ENCODE assay signal across 1 cellular context in the genomic region with DNA sequence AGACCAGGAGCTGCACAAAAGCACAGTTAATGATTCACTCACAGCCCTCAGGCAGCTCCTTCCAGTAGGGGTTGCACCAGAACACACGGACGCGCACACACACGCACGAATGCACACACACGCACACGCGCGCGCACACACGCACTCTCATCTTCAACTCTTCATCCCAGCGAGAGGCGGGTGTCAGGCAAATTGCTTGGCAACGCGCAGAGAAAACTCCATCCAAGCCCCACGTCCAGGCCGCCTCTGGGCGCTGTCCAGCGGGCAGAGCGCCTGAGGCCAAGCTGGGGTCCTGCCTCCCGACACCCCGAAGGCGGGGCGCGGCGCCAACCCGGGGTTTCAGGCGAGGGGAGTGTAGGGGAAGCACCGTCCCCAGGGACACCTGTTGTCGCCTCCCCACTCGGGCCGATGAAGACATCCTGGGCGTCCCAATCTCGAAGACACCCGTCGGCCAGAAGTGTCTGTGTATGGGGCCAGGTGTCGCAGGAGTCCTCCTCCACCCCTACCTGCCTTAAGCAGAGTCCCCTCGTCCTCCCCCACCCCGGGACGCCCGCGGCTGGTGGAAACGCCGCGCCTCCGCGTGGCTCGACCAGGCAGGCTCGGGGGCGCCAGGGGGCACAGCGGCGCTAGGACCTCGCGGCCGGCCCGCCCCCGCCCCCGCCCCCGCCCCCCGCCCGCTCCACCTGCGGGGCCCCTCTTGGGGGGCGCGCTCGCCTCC.
A peak's percentile ranks its signal among the peaks of the same experiment; 100 is the strongest.
TF ChIP-seq lines count a peak whose summit lies in the region.

No MANE protein-coding gene starts in this region.

TF ChIP-seq in HepG2, 621 proteins besides CTCF, POLR2A, EP300 and RAD21 (continued from another document and continues in another):
- TF ChIP-seq, protein P1, sequence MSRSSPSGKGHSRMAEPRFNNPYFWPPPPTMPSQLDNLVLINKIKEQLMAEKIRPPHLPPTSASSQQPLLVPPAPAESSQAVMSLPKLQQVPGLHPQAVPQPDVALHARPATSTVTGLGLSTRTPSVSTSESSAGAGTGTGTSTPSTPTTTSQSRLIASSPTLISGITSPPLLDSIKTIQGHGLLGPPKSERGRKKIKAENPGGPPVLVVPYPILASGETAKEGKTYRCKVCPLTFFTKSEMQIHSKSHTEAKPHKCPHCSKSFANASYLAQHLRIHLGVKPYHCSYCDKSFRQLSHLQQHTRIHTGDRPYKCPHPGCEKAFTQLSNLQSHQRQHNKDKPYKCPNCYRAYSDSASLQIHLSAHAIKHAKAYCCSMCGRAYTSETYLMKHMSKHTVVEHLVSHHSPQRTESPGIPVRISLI (CRISPR knock-in tag; IDR thresholded peaks at IDR 0.05; ENCODE audit: borderline replicate concordance): no peak; the same call in 1 of the 2 replicates
- TF ChIP-seq REL (CRISPR knock-in tag; conservative IDR thresholded peaks at IDR 0.05) (peak; percentile 53; the same call in 1 of the 2 replicates), PHF8 (CRISPR knock-in tag; IDR thresholded peaks at IDR 0.05) (peak; percentile 68), FOSL2 (CRISPR knock-in tag; IDR thresholded peaks at IDR 0.05) (peak; percentile 60), EZH2 (conservative IDR thresholded peaks at IDR 0.05; ENCODE audit: low read depth, low read length) (no peak), TERF1 (CRISPR knock-in tag; IDR thresholded peaks at IDR 0.05) (no peak), SP4 (CRISPR knock-in tag; IDR thresholded peaks at IDR 0.05) (0 out of 2 replicates have a peak, but pooled peaks have one; percentile 13), TFDP2 (CRISPR knock-in tag; IDR thresholded peaks at IDR 0.05) (0 out of 2 replicates have a peak, but pooled peaks have one; percentile 24), CCAR2 (optimal IDR thresholded peaks at IDR 0.05; ENCODE audit: low read depth, low read length) (no peak), HMGXB4 (CRISPR knock-in tag; IDR thresholded peaks at IDR 0.05; ENCODE audit: borderline replicate concordance in 1 of 2, low read depth in 1 of 2) (peak in 1 of 2 experiments; percentile 76; a peak in 2 of 4 replicates), ZFX (CRISPR knock-in tag; IDR thresholded peaks at IDR 0.05; ENCODE audit: low read depth) (peak; percentile 34; the same call in 1 of the 2 replicates), YEATS4 (CRISPR knock-in tag; IDR thresholded peaks at IDR 0.05; ENCODE audit: borderline replicate concordance) (no peak), MTA1 (CRISPR knock-in tag; IDR thresholded peaks at IDR 0.05; ENCODE audit: borderline replicate concordance) (peak; percentile 91; the same call in 1 of the 2 replicates), ZNF101 (CRISPR knock-in tag; IDR thresholded peaks at IDR 0.05; ENCODE audit: borderline replicate concordance, low read depth) (no peak), ZNF792 (CRISPR knock-in tag; IDR thresholded peaks at IDR 0.05) (no peak), ZNF609 (CRISPR knock-in tag; IDR thresholded peaks at IDR 0.05; ENCODE audit: borderline replicate concordance) (no peak), JUND (CRISPR knock-in tag; IDR thresholded peaks at IDR 0.05) (peak; percentile 57; the same call in 1 of the 2 replicates), NFIC (IDR thresholded peaks at IDR 0.05; ENCODE audit: low read length) (no peak), RFXAP (CRISPR knock-in tag; IDR thresholded peaks at IDR 0.05; ENCODE audit: borderline replicate concordance) (no peak), ZKSCAN1 (IDR thresholded peaks at IDR 0.05; ENCODE audit: low read length) (no peak), NCOA5 (CRISPR knock-in tag; IDR thresholded peaks at IDR 0.05) (no peak), ZNF766 (CRISPR knock-in tag; IDR thresholded peaks at IDR 0.05; ENCODE audit: borderline replicate concordance) (no peak), MLX (CRISPR knock-in tag; IDR thresholded peaks at IDR 0.05) (no peak), SMAD9 (CRISPR knock-in tag; IDR thresholded peaks at IDR 0.05) (no peak), HNF4G (IDR thresholded peaks at IDR 0.05; ENCODE audit: borderline replicate concordance, low read depth, low read length) (no peak), HNF4G (CRISPR knock-in tag; IDR thresholded peaks at IDR 0.05; ENCODE audit: borderline replicate concordance, low read depth) (no peak), ZMYM2 (CRISPR knock-in tag; IDR thresholded peaks at IDR 0.05) (peak; percentile 74; the same call in 1 of the 2 replicates)
- TF ChIP-seq, protein P2, sequence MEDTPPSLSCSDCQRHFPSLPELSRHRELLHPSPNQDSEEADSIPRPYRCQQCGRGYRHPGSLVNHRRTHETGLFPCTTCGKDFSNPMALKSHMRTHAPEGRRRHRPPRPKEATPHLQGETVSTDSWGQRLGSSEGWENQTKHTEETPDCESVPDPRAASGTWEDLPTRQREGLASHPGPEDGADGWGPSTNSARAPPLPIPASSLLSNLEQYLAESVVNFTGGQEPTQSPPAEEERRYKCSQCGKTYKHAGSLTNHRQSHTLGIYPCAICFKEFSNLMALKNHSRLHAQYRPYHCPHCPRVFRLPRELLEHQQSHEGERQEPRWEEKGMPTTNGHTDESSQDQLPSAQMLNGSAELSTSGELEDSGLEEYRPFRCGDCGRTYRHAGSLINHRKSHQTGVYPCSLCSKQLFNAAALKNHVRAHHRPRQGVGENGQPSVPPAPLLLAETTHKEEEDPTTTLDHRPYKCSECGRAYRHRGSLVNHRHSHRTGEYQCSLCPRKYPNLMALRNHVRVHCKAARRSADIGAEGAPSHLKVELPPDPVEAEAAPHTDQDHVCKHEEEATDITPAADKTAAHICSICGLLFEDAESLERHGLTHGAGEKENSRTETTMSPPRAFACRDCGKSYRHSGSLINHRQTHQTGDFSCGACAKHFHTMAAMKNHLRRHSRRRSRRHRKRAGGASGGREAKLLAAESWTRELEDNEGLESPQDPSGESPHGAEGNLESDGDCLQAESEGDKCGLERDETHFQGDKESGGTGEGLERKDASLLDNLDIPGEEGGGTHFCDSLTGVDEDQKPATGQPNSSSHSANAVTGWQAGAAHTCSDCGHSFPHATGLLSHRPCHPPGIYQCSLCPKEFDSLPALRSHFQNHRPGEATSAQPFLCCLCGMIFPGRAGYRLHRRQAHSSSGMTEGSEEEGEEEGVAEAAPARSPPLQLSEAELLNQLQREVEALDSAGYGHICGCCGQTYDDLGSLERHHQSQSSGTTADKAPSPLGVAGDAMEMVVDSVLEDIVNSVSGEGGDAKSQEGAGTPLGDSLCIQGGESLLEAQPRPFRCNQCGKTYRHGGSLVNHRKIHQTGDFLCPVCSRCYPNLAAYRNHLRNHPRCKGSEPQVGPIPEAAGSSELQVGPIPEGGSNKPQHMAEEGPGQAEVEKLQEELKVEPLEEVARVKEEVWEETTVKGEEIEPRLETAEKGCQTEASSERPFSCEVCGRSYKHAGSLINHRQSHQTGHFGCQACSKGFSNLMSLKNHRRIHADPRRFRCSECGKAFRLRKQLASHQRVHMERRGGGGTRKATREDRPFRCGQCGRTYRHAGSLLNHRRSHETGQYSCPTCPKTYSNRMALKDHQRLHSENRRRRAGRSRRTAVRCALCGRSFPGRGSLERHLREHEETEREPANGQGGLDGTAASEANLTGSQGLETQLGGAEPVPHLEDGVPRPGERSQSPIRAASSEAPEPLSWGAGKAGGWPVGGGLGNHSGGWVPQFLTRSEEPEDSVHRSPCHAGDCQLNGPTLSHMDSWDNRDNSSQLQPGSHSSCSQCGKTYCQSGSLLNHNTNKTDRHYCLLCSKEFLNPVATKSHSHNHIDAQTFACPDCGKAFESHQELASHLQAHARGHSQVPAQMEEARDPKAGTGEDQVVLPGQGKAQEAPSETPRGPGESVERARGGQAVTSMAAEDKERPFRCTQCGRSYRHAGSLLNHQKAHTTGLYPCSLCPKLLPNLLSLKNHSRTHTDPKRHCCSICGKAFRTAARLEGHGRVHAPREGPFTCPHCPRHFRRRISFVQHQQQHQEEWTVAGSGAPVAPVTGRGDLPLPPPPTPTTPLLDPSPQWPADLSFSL (CRISPR knock-in tag; IDR thresholded peaks at IDR 0.05): 0 out of 2 replicates have a peak, but pooled peaks have one; percentile 68
- TF ChIP-seq, protein P3, sequence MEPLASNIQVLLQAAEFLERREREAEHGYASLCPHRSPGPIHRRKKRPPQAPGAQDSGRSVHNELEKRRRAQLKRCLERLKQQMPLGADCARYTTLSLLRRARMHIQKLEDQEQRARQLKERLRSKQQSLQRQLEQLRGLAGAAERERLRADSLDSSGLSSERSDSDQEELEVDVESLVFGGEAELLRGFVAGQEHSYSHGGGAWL (CRISPR knock-in tag; IDR thresholded peaks at IDR 0.05): peak; percentile 53; the same call in 1 of the 2 replicates
- TF ChIP-seq, protein P4, sequence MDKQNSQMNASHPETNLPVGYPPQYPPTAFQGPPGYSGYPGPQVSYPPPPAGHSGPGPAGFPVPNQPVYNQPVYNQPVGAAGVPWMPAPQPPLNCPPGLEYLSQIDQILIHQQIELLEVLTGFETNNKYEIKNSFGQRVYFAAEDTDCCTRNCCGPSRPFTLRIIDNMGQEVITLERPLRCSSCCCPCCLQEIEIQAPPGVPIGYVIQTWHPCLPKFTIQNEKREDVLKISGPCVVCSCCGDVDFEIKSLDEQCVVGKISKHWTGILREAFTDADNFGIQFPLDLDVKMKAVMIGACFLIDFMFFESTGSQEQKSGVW (CRISPR knock-in tag; IDR thresholded peaks at IDR 0.05; ENCODE audit: borderline replicate concordance): no peak
- TF ChIP-seq, protein P5, sequence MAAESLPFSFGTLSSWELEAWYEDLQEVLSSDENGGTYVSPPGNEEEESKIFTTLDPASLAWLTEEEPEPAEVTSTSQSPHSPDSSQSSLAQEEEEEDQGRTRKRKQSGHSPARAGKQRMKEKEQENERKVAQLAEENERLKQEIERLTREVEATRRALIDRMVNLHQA (CRISPR knock-in tag; IDR thresholded peaks at IDR 0.05): no peak
